In genomic region chr20:36951977-36952738, GRCh38 we compare ENCODE assay signal across 8 cellular contexts. TPM values are rescaled to one million over a fixed set of nuclear protein-coding genes. Genes with fewer than 3 reads are reported as not detected.
A peak's percentile ranks its signal among the peaks of the same experiment; 100 is the strongest.
DNase-seq lines count a peak whose midpoint lies in the region; ATAC-seq and TF ChIP-seq lines count a peak whose summit lies in the region.

No MANE protein-coding gene starts in this region.

- intact Hi-C loops in psoas muscle (cut with DNase I) = no loop called here

- peaks cover 4% of the 10 kb centered on the region; the same call in 1 of the 2 replicates for H3K4me1 ChIP-seq in SJSA1 (replicated peaks)
- H3K4me1 ChIP-seq in fibroblast of lung (ENCODE audit: control insufficient read depth, extremely low read depth, insufficient read depth, low read length) = no peaks in the 10 kb centered on the region
- H3K4me1 ChIP-seq in psoas muscle = peaks cover 14% of the 10 kb centered on the region

- H3K36me3 ChIP-seq in SJSA1 = no peaks in the 10 kb centered on the region
- no peaks in the 10 kb centered on the region for H3K36me3 ChIP-seq in fibroblast of lung (ENCODE audit: control insufficient read depth, insufficient read depth, low read length)
- H3K36me3 ChIP-seq in psoas muscle (ENCODE audit: insufficient read depth in 1 of 2, low read depth in 1 of 2) = no peaks in the 10 kb centered on the region

- H2AFZ ChIP-seq in fibroblast of lung (ENCODE audit: low read length) = peak overlapping the region; percentile 58

- TF ChIP-seq CTCF in fibroblast of lung (conservative IDR thresholded peaks at IDR 0.05 in 1 of 2, IDR thresholded peaks at IDR 0.05 in 1 of 2; ENCODE audit: low read depth in 1 of 2, low read length in 2 of 2) (no peak), psoas muscle (IDR thresholded peaks at IDR 0.05) (no peak)

- ATAC-seq in GM18873 (IDR thresholded peaks at IDR 0.05; ENCODE audit: low FRiP score, unreplicated experiment) (peak; percentile 9), psoas muscle (no peak)

- H3K27ac ChIP-seq in SJSA1 (no peak overlapping the region), fibroblast of lung (ENCODE audit: insufficient read depth, low read length) (no peak overlapping the region), psoas muscle (peak overlapping the region; percentile 66)

- H3K27me3 ChIP-seq in SJSA1 (replicated peaks) = no peaks in the 10 kb centered on the region
- no peaks in the 10 kb centered on the region for H3K27me3 ChIP-seq in fibroblast of lung (ENCODE audit: control insufficient read depth, insufficient read depth, low read length)
- H3K27me3 ChIP-seq in psoas muscle (ENCODE audit: insufficient read depth in 3 of 3, low read length in 2 of 3) = no peaks in the 10 kb centered on the region

- H3K9me3 ChIP-seq in SJSA1 (replicated peaks) (no peaks in the 10 kb centered on the region), fibroblast of lung (ENCODE audit: control insufficient read depth, insufficient read depth, low read depth, low read length) (no peaks in the 10 kb centered on the region), psoas muscle (no peaks in the 10 kb centered on the region)

- DNase-seq in SJSA1 (ENCODE audit: low read depth in 1 of 2, low spot score in 2 of 2) (no peak), fibroblast of lung (ENCODE audit: low read depth in 2 of 2) (peak in 1 of 2 donors; percentile 7), psoas muscle (no peak), occipital lobe (lab: John Stamatoyannopoulos, UW) (no peak), HT-29 (ENCODE audit: low spot score) (no peak), NCI-H524 (lab: John Stamatoyannopoulos, UW) (no peak), NCI-H2081 (lab: John Stamatoyannopoulos, UW) (no peak)

- 33 to 35% (median 33%) methylated on average over 11 of the region's 11 CpGs for WGBS in psoas muscle, 3 donors

- H3K4me3 ChIP-seq in SJSA1 = peak overlapping the region; percentile 54
- peak overlapping the region; percentile 21 to 99 (median 50) for H3K4me3 ChIP-seq in fibroblast of lung (replicated peaks in 1 of 4; ENCODE audit: control extremely low read depth in 1 of 4, insufficient read depth in 1 of 4, low read depth in 3 of 4, low read length in 4 of 4)
- peak overlapping the region; percentile 83 for H3K4me3 ChIP-seq in psoas muscle

- no peak overlapping the region for H3K9ac ChIP-seq in fibroblast of lung (ENCODE audit: insufficient read depth, low read length)

- no peaks in the 10 kb centered on the region for H3K79me2 ChIP-seq in fibroblast of lung (ENCODE audit: control insufficient read depth, insufficient read depth, low read length)

- peak overlapping the region; percentile 71 for H3K4me2 ChIP-seq in fibroblast of lung (ENCODE audit: extremely low read depth, insufficient read depth, low read length)

- H4K20me1 ChIP-seq in fibroblast of lung (ENCODE audit: control insufficient read depth, extremely low read depth, insufficient read depth, low read length) = no peaks in the 10 kb centered on the region

RNA-seq across cellular contexts. Expression of gene SAMHD1, which starts 0.7 kb away (rescaled TPM):
- total RNA-seq in SJSA1 (2014; rRNA removed; shearing (Covaris generic)) = 8.2 and 13.8 TPM in 2 replicates
- 29.5 and 47.2 TPM in 2 replicates for total RNA-seq in fibroblast of lung
- polyA plus RNA-seq in fibroblast of lung = 25.9 and 34.2 TPM in 2 replicates
- polyA plus RNA-seq in fibroblast of lung (2012) = 28.8 and 29.1 TPM in 2 replicates
- polyA minus RNA-seq in fibroblast of lung (ENCODE audit: low replicate concordance) = 21.9 and 23.0 TPM in 2 replicates
- total RNA-seq in psoas muscle = 10 to 100 TPM; 18.2 to 36.4 (median 27.2) TPM
- 10 to 100 TPM; 17.0 to 29.4 (median 20.3) TPM for polyA plus RNA-seq in psoas muscle
- total RNA-seq in occipital lobe = 26.7 TPM
- 17.0 and 20.3 TPM in 2 replicates for total RNA-seq in HT-29 (2014; rRNA removed; shearing (Covaris generic))
